ENCODE assay signal across 13 cellular contexts in the genomic region with DNA sequence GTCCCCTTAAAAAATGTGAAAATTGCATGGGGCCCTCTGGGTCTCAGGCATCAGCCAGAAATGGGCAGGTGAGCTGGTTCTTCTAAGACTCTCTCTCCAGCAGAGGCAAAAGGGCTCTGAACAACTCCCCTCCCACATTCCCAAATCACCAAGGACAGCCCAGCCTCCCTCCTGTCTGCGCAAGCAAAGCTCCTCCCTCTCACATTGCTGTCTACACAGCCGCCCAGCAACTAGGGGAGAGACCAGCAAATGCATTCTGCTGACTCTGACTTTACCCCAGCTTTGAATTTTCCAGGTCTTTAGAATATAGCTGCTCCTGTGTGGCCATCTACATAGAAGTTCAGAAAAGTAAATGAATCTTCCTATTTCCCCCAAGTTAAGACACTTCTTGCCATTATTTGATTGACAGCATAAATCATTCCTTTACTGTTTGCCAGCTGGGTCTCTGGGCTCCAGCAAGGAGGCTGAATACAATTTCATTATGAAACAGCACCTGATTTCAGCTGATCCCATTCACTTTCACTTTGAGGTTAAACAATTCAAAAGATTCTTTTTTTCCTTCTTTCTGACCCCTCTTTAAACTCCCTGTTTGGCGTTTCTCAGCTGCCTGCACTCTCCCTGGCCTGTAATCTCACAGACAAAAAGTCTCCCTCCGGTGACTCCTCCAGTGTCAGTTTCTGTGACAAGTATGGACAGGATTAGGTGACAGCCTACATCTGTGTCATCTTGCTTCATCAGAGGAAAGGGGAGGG.
DNase-seq lines count a peak whose midpoint lies in the region; ATAC-seq and TF ChIP-seq lines count a peak whose summit lies in the region.
"Had no signal": no experiment of that assay in that cellular context is flagged by ENCODE, and none has a peak within 500 bp of the region (broad histone marks: within the 10 kb centered on the region; RNA-seq: fewer than 3 reads in every experiment).

No MANE protein-coding gene starts in this region.

- no peak overlapping the region for H3K4me3 Mint-ChIP-seq in activated T-helper 1 cell treated with anti-CD3 and anti-CD28 coated beads, Interleukin-12 subunit alpha, Interleukin-12 subunit beta, Interleukin-2, Interleukin-4 antibody, amounts not matched to agents 30 ng/mL and 10 ng/mL and 1 ng/mL, durations not matched to agents 14 hours and 24 hours and 36 hours
- H3K4me3 Mint-ChIP-seq: natural killer cell had no signal

- no peaks in the 10 kb centered on the region for H3K4me1 Mint-ChIP-seq in activated T-helper 1 cell treated with anti-CD3 and anti-CD28 coated beads, Interleukin-12 subunit alpha, Interleukin-12 subunit beta, Interleukin-2, Interleukin-4 antibody, amounts not matched to agents 30 ng/mL and 10 ng/mL and 1 ng/mL, durations not matched to agents 14 hours and 24 hours and 36 hours (ENCODE audit: low read depth)
- H3K4me1 Mint-ChIP-seq: natural killer cell had no signal

- H3K27me3 Mint-ChIP-seq in activated T-helper 1 cell treated with anti-CD3 and anti-CD28 coated beads, Interleukin-12 subunit alpha, Interleukin-12 subunit beta, Interleukin-2, Interleukin-4 antibody, amounts not matched to agents 30 ng/mL and 10 ng/mL and 1 ng/mL, durations not matched to agents 14 hours and 24 hours and 36 hours (ENCODE audit: insufficient read depth), result no peaks in the 10 kb centered on the region

- H3K36me3 Mint-ChIP-seq in activated T-helper 1 cell treated with anti-CD3 and anti-CD28 coated beads, Interleukin-12 subunit alpha, Interleukin-12 subunit beta, Interleukin-2, Interleukin-4 antibody, amounts not matched to agents 30 ng/mL and 10 ng/mL and 1 ng/mL, durations not matched to agents 14 hours and 24 hours and 36 hours (ENCODE audit: low read depth), result no peaks in the 10 kb centered on the region
- H3K36me3 Mint-ChIP-seq: natural killer cell had no signal

- no peaks in the 10 kb centered on the region for H3K27me3 ChIP-seq in tibial artery
- H3K27me3 ChIP-seq: brain microvascular endothelial cell, gastrocnemius medialis, MG63 had no signal

- H3K36me3 ChIP-seq in tibial artery, result no peaks in the 10 kb centered on the region
- H3K36me3 ChIP-seq: brain microvascular endothelial cell, gastrocnemius medialis, MG63, SJCRH30 had no signal

- H3K4me3 ChIP-seq in tibial artery, result no peak overlapping the region
- H3K4me3 ChIP-seq: gastrocnemius medialis, MG63, SJCRH30 had no signal

- TF ChIP-seq CTCF in tibial artery (IDR thresholded peaks at IDR 0.05), result no peak

- DNase-seq in NCI-H1694 treated with DMSO at 0.1 percent for 48 hours (lab: John Stamatoyannopoulos, UW) (peak; percentile 17), NCI-H1694 (lab: John Stamatoyannopoulos, UW) (no peak), T47D (ENCODE audit: low read depth in 1 of 2, low spot score in 1 of 2) (peak; percentile 45 to 66), left lobe of liver (ENCODE audit: low spot score) (no peak), tibial artery (peak in 1 of 2 donors; percentile 71)
- no peak for DNase-seq in activated T-helper 1 cell treated with anti-CD3 and anti-CD28 coated beads, Interleukin-12 subunit alpha, Interleukin-12 subunit beta, Interleukin-2, Interleukin-4 antibody, amounts not matched to agents 30 ng/mL and 10 ng/mL and 1 ng/mL, durations not matched to agents 14 hours and 24 hours and 36 hours (ENCODE audit: low spot score)
- DNase-seq: brain microvascular endothelial cell, gastrocnemius medialis, MG63, natural killer cell had no signal

- intact Hi-C loops in tibial artery (cut with DNase I; ENCODE audit: low total_unique reads), result no loop called here
- intact Hi-C loops in activated T-helper 1 cell treated with anti-CD3 and anti-CD28 coated beads, Interleukin-12 subunit alpha, Interleukin-12 subunit beta, Interleukin-2, Interleukin-4 antibody, amounts not matched to agents 30 ng/mL and 10 ng/mL and 1 ng/mL, durations not matched to agents 14 hours and 24 hours and 36 hours (cut with micrococcal nuclease), result no loop called here

- in situ Hi-C loops in T47D (cut with HindIII; ENCODE audit: low pct_unique_long_range_greater_than_20kb, low sequenced_read_pairs), result no loop called here

- ATAC-seq in left lobe of liver (peak; percentile 49), HG03025 (IDR thresholded peaks at IDR 0.05; ENCODE audit: low FRiP score, unreplicated experiment) (no peak), HG03457 (IDR thresholded peaks at IDR 0.05; ENCODE audit: unreplicated experiment) (no peak)
- ATAC-seq: natural killer cell had no signal

- H3K9me3 Mint-ChIP-seq in activated T-helper 1 cell treated with anti-CD3 and anti-CD28 coated beads, Interleukin-12 subunit alpha, Interleukin-12 subunit beta, Interleukin-2, Interleukin-4 antibody, amounts not matched to agents 30 ng/mL and 10 ng/mL and 1 ng/mL, durations not matched to agents 14 hours and 24 hours and 36 hours, result no peaks in the 10 kb centered on the region
- H3K9me3 Mint-ChIP-seq: natural killer cell had no signal

- no peak overlapping the region for H3K27ac Mint-ChIP-seq in activated T-helper 1 cell treated with anti-CD3 and anti-CD28 coated beads, Interleukin-12 subunit alpha, Interleukin-12 subunit beta, Interleukin-2, Interleukin-4 antibody, amounts not matched to agents 30 ng/mL and 10 ng/mL and 1 ng/mL, durations not matched to agents 14 hours and 24 hours and 36 hours
- H3K27ac Mint-ChIP-seq: natural killer cell had no signal

- H3K4me1 ChIP-seq in tibial artery, result peaks cover 0 to 32% (median 10%) of the 10 kb centered on the region in 4 donors

- no peaks in the 10 kb centered on the region for H3K9me3 ChIP-seq in tibial artery
- H3K9me3 ChIP-seq: gastrocnemius medialis, MG63, SJCRH30 had no signal

- peak overlapping the region; percentile 36 to 40 for H3K27ac ChIP-seq in tibial artery
- H3K27ac ChIP-seq: brain microvascular endothelial cell, SJCRH30 had no signal

Comparison
In these comparisons a context has a peak if more than half of its experiments do, and no peak if none do; other contexts are left out.
1. DNase-seq: peak in NCI-H1694 treated with DMSO at 0.1 percent for 48 hours (single experiment) and T47D (2 of 2); none in NCI-H1694 (single experiment), left lobe of liver (single experiment) and activated T-helper 1 cell treated with anti-CD3 and anti-CD28 coated beads, Interleukin-12 subunit alpha, Interleukin-12 subunit beta, Interleukin-2, Interleukin-4 antibody, amounts not matched to agents 30 ng/mL and 10 ng/mL and 1 ng/mL, durations not matched to agents 14 hours and 24 hours and 36 hours (single experiment).